Comparison of ENCODE assay signal across 8 cellular contexts in the genomic region with DNA sequence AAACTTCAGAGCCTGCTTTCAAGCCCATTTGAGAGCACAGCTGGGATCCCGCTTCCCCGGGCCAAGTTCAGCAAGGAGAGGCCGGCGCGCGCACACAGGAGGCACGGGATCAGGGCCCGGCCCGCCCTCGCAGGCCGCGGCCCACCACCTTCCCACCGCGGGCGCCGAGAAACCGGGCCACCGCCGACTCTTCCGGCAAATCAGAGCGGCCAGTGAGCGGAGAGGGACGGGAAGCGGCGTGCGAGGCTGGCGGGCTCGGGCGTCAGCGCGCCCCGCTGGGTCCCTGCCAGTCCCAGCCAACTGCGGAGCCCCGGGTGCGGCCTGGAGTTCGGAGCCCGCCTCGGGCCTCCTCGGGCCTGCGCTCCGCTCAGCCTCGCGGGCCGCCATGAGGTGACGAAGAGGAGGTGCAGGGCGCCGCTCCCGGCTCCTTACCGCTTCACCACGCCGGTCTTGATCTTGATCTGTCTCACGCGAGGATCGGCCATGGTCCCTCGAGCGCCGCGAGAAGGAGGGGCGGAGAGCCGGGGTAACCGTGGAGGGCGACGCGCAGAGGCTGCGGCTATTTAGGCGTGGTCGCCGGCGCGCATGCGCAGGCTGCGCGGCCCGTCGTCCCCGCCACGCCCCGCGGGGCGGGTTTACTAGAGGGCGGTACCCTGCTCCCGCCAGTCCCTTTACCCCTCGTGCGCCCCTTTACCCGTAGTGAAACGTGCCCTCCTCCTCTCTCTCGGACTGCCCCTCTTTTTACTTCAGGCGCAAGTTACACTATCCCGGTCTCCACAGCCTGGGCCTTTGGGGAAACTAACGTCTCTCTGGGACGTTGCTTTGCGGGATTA. TPM values are rescaled to one million over a fixed set of nuclear protein-coding genes. Genes with fewer than 3 reads are reported as not detected.
DNase-seq lines count a peak whose midpoint lies in the region; ATAC-seq and TF ChIP-seq lines count a peak whose summit lies in the region.

Gene TBCA, minus strand, starts transcription at position 567 of the 833 bp plus-strand sequence. Its CDS starts 82 bp downstream, at position 485.

- dilution Hi-C loops in IMR-90 (cut with HindIII; ENCODE audit: low sequenced_read_pairs, unreplicated experiment) = no loop called here

- H3K79me2 ChIP-seq in OCI-LY7 (ENCODE audit: insufficient read depth, low read depth, low read length) = peaks cover 47% of the 10 kb centered on the region

- H3K4ac ChIP-seq in IMR-90 (ENCODE audit: low read depth, low read length) = peak within 1 kb of the TSS; percentile 89

- TF ChIP-seq CTCF in IMR-90 (conservative IDR thresholded peaks at IDR 0.05; ENCODE audit: low read depth, low read length) (peak; percentile 22; the same call in 1 of the 2 replicates), OCI-LY7 (conservative IDR thresholded peaks at IDR 0.05; ENCODE audit: low read length) (peak; percentile 47; the same call in 1 of the 2 replicates), epithelial cell of esophagus (IDR thresholded peaks at IDR 0.05; ENCODE audit: insufficient read depth, low read depth, low read length, missing control alignments) (peak; percentile 12), mucosa of descending colon (IDR thresholded peaks at IDR 0.05) (no peak)

- ATAC-seq in GM21529 (IDR thresholded peaks at IDR 0.05; ENCODE audit: unreplicated experiment) (peak; percentile 83), IMR-90 (ENCODE audit: low read depth) (peak; percentile 96), mucosa of descending colon (peak; percentile 97)

- in situ Hi-C loops in IMR-90 (cut with MboI; ENCODE audit: low sequenced_read_pairs) = no loop called here

- POLR2A ChIA-PET in IMR-90 (lab: Charles Lee; ENCODE audit: unreplicated experiment) = no interaction called here
- POLR2A ChIA-PET in OCI-LY7 (lab: Charles Lee) = interaction anchor here (1.1 kb wide), 1 partner anchor 11 kb away, joined by 5 read pairs; no protein-coding TSS in a partner anchor

- H2BK15ac ChIP-seq in IMR-90 (ENCODE audit: low read depth, low read length) = peak within 1 kb of the TSS; percentile 25

- intact Hi-C loops in IMR-90 (cut with micrococcal nuclease) = loop anchor here (5.0 to 10.0 kb wide), 2 partner anchors 231 to 1459 kb away; partner anchors contain the start of gene JMY
- intact Hi-C loops in OCI-LY7 (cut with micrococcal nuclease; ENCODE audit: unreplicated experiment) = loop anchor here (1.0 to 10.0 kb wide), 4 partner anchors 284 to 1739 kb away; partner anchors contain the start of genes HOMER1, SCAMP1 and WDR41
- intact Hi-C loops in mucosa of descending colon (cut with DNase I, micrococcal nuclease) = no loop called here

- H3K79me1 ChIP-seq in IMR-90 (ENCODE audit: low read depth in 1 of 2, low read length in 2 of 2) = peaks cover 7 to 33% of the 10 kb centered on the region in 2 experiments; a peak in 3 of 4 replicates

- peak within 1 kb of the TSS; percentile 83 for H2BK120ac ChIP-seq in IMR-90 (ENCODE audit: low read depth, low read length)

- peak within 1 kb of the TSS; percentile 88 for H3K27ac ChIP-seq in IMR-90 (ENCODE audit: insufficient read depth, low read length)
- peak within 1 kb of the TSS; percentile 80 for H3K27ac ChIP-seq in OCI-LY7 (ENCODE audit: low read depth, low read length, poor library complexity, severe bottlenecking)

- TF ChIP-seq RAD21 in IMR-90 (IDR thresholded peaks at IDR 0.05; ENCODE audit: low read length) = 0 out of 2 replicates have a peak, but pooled peaks have one; percentile 13

- DNase-seq in DMS53 (lab: John Stamatoyannopoulos, UW) (peak; percentile 93), IMR-90 (peak; percentile 91), OCI-LY7 (ENCODE audit: low spot score) (peak; percentile 94), activated T-cell treated with anti-CD3 and anti-CD28 coated beads for 24 hours (ENCODE audit: low read depth) (peak; percentile 88), epithelial cell of esophagus (ENCODE audit: low read depth) (peak; percentile 88), mucosa of descending colon (peak; percentile 89 to 93 (median 91))
- peak; percentile 87 for DNase-seq in stimulated activated CD8-positive, alpha-beta memory T cell treated with anti-CD3 and anti-CD28 coated beads, Interleukin-4, amount 100 ng/mL, for 24 hours (ENCODE audit: low read depth)

- H4K20me1 ChIP-seq in IMR-90 (ENCODE audit: insufficient read depth, low read length) (peaks cover 33% of the 10 kb centered on the region), OCI-LY7 (ENCODE audit: insufficient read depth, low read length) (peaks cover 25% of the 10 kb centered on the region)

- peak within 1 kb of the TSS; percentile 80 for H2BK5ac ChIP-seq in IMR-90 (ENCODE audit: low read depth, low read length, poor library complexity, severe bottlenecking)

- no peaks in the 10 kb centered on the region for H3K27me3 ChIP-seq in IMR-90 (ENCODE audit: control insufficient read depth, insufficient read depth, low read length)

- H3K9me3 ChIP-seq in IMR-90 (ENCODE audit: control insufficient read depth, insufficient read depth, low read length) = no peaks in the 10 kb centered on the region
- H3K9me3 ChIP-seq in OCI-LY7 (ENCODE audit: low read length) = no peaks in the 10 kb centered on the region
- no peaks in the 10 kb centered on the region for H3K9me3 ChIP-seq in mucosa of descending colon

- H3K9me1 ChIP-seq in IMR-90 (ENCODE audit: insufficient read depth, low read length) = 0 out of 2 replicates have a peak, but pooled peaks cover 6% of the 10 kb centered on the region

- peak within 1 kb of the TSS; percentile 51 for H3K18ac ChIP-seq in IMR-90 (ENCODE audit: low read depth, low read length)

- peak; percentile 81 for TF ChIP-seq POLR2A in IMR-90 (IDR thresholded peaks at IDR 0.05; ENCODE audit: low read depth, low read length)

- peak within 1 kb of the TSS; percentile 90 for H2AFZ ChIP-seq in IMR-90 (replicated peaks; ENCODE audit: low read length, poor library complexity)
- peak within 1 kb of the TSS; percentile 98 for H2AFZ ChIP-seq in OCI-LY7 (ENCODE audit: low read length)

- peak within 1 kb of the TSS; percentile 3 to 84 for H4K8ac ChIP-seq in IMR-90 (ENCODE audit: low read depth in 2 of 2, low read length in 2 of 2)

- H3K4me1 ChIP-seq in IMR-90 (ENCODE audit: control insufficient read depth, insufficient read depth, low read length) (peaks cover 6% of the 10 kb centered on the region; the same call in 1 of the 2 replicates), OCI-LY7 (ENCODE audit: insufficient read depth, low read length, poor library complexity, severe bottlenecking) (peaks cover 30% of the 10 kb centered on the region), mucosa of descending colon (ENCODE audit: low read depth) (peaks cover 16% of the 10 kb centered on the region)

- CTCF ChIA-PET in IMR-90 (lab: Yijun Ruan, JAX) (no interaction called here), OCI-LY7 (lab: Charles Lee; ENCODE audit: unreplicated experiment) (no interaction called here)

- H2AK5ac ChIP-seq in IMR-90 (ENCODE audit: low read depth, low read length) = peak within 1 kb of the TSS; percentile 72; the same call in 1 of the 2 replicates

- H4K91ac ChIP-seq in IMR-90 (ENCODE audit: insufficient read depth, low read depth, low read length) = peak within 1 kb of the TSS; percentile 73

- peak within 1 kb of the TSS; percentile 94 for H3K14ac ChIP-seq in IMR-90 (replicated peaks; ENCODE audit: low read depth, low read length)

- H3K23ac ChIP-seq in IMR-90 (ENCODE audit: low read depth, low read length) = peak within 1 kb of the TSS; percentile 95

- H4K5ac ChIP-seq in IMR-90 (ENCODE audit: low read depth, low read length) = peak within 1 kb of the TSS; percentile 45

- BruUV-seq in IMR-90 (replicated peaks; lab: Mats Ljungman, UMichigan) (no TSS peak), OCI-LY7 (replicated peaks; lab: Mats Ljungman, UMichigan) (no TSS peak)

- peak within 1 kb of the TSS; percentile 70 for H2AK9ac ChIP-seq in IMR-90 (replicated peaks; ENCODE audit: low read depth, low read length, poor library complexity)

- no peaks in the 10 kb centered on the region for H3K9me2 ChIP-seq in OCI-LY7 (ENCODE audit: insufficient read depth, low read length)

- H3K9ac ChIP-seq in IMR-90 (ENCODE audit: low read depth, low read length) = peak within 1 kb of the TSS; percentile 82

- H3K4me2 ChIP-seq in IMR-90 (ENCODE audit: low read depth, low read length) = peak within 1 kb of the TSS; percentile 100
- peak within 1 kb of the TSS; percentile 84 for H3K4me2 ChIP-seq in OCI-LY7 (ENCODE audit: low read length)

- peak within 1 kb of the TSS; percentile 74 for H3K4me3 ChIP-seq in IMR-90 (ENCODE audit: insufficient read depth, low read depth, low read length)
- peak within 1 kb of the TSS; percentile 77 for H3K4me3 ChIP-seq in OCI-LY7 (ENCODE audit: low read depth, low read length, poor library complexity, severe bottlenecking)
- peak within 1 kb of the TSS; percentile 85 for H3K4me3 ChIP-seq in epithelial cell of esophagus (ENCODE audit: low read length)
- peak within 1 kb of the TSS; percentile 67 for H3K4me3 ChIP-seq in mucosa of descending colon

- peak within 1 kb of the TSS; percentile 77 for H3K56ac ChIP-seq in IMR-90 (ENCODE audit: extremely low read depth, insufficient read depth, low read length)

- H2BK20ac ChIP-seq in IMR-90 (ENCODE audit: low read depth, low read length) = peak within 1 kb of the TSS; percentile 27; the same call in 1 of the 2 replicates

- 0% methylated on average over 11 of the region's 92 CpGs; no CpG with 5 or more reads in 1 of the 2 experiments for WGBS in IMR-90 (ENCODE audit: extremely low coverage in 2 of 2, insufficient read length in 1 of 2), 2 experiments

- H3K36me3 ChIP-seq in IMR-90 (ENCODE audit: control insufficient read depth, insufficient read depth, low read length) (no peaks in the 10 kb centered on the region; the same call in 1 of the 2 replicates), OCI-LY7 (ENCODE audit: insufficient read depth, low read length) (peaks cover 31% of the 10 kb centered on the region), mucosa of descending colon (ENCODE audit: low read depth) (no peaks in the 10 kb centered on the region)

TF ChIP-seq in IMR-90, 13 proteins besides CTCF, POLR2A, EP300 and RAD21 (continues in another document):
- TF ChIP-seq FOS (IDR thresholded peaks at IDR 0.05; ENCODE audit: low read depth, low read length) (no peak), USF2 (IDR thresholded peaks at IDR 0.05; ENCODE audit: low read depth, low read length) (peak; percentile 86), SMC3 (IDR thresholded peaks at IDR 0.05; ENCODE audit: low read depth, low read length) (no peak)

RNA-seq across cellular contexts. Expression of gene TBCA, which starts in this region (rescaled TPM):
- 6.1 and 28.6 TPM in 2 replicates for total RNA-seq in IMR-90 (2012; rRNA removed)
- 128 and 137 TPM in 2 replicates for polyA plus RNA-seq in IMR-90 (2012; rRNA removed)
- polyA plus RNA-seq in IMR-90 (2012; cell fraction: cytosol; rRNA removed) = 23.8 and 51.1 TPM in 2 replicates
- 5.0 and 36.0 TPM in 2 replicates for polyA plus RNA-seq in IMR-90 (2012; cell fraction: nucleus; rRNA removed; ENCODE audit: low replicate concordance)
- 174 and 214 TPM in 2 replicates for total RNA-seq in OCI-LY7 (2014; rRNA removed; shearing (Covaris generic))
- total RNA-seq in OCI-LY7 (2022) = 268 and 274 TPM in 2 replicates
- total RNA-seq in mucosa of descending colon = 100 to 1,000 TPM in 2 of 3 donors, 10 to 100 TPM in 1; 79.7 to 136 (median 111) TPM

Comparison
In these comparisons a context has a peak if more than half of its experiments do, and no peak if none do; other contexts are left out.
1. Peak in every context shown above with its lines: DNase-seq, ATAC-seq, H3K4me3 ChIP-seq and H3K27ac ChIP-seq.
2. intact Hi-C loops: an anchor here in IMR-90 (5.0 to 10.0 kb wide) and OCI-LY7 (1.0 to 10.0 kb wide); none called in mucosa of descending colon.